ENCODE assay signal across 2 cellular contexts in the genomic region with DNA sequence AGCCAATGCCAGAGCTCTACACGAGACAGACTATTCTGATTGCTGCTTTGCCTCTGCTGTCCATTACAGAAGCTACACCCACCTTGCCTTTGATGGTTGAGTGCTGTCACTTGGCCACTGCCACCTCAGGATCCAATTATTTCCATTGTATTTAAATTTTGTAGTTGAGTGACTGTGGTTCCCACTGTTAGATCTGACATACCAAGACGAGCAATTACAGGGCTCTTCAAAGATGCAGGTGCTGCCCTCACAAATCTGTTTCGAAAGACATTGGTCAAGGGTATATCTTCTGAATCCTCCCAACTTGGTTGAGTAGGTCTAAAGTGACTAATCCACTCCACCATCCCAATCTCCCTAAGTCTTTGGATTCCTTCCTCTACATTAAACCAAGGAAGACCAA. TPM values are rescaled to one million over a fixed set of nuclear protein-coding genes. Genes with fewer than 3 reads are reported as not detected.
"Had no signal": no experiment of that assay in that cellular context is flagged by ENCODE, and none has a peak within 500 bp of the region (broad histone marks: within the 10 kb centered on the region; RNA-seq: fewer than 3 reads in every experiment).

No MANE protein-coding gene starts in this region.

RNA-seq across cellular contexts. Expression of a gene that starts 57.4 kb away (rescaled TPM):
- total RNA-seq: naive thymus-derived CD8-positive, alpha-beta T cell; natural killer cell treated with Interleukin-12 subunit alpha and Interleukin-12 subunit beta and Interleukin-15 and Interleukin-18, amount 100 ng/mL, for 72 hours had no signal
- polyA plus RNA-seq: naive thymus-derived CD8-positive, alpha-beta T cell had no signal
